In the genomic region with DNA sequence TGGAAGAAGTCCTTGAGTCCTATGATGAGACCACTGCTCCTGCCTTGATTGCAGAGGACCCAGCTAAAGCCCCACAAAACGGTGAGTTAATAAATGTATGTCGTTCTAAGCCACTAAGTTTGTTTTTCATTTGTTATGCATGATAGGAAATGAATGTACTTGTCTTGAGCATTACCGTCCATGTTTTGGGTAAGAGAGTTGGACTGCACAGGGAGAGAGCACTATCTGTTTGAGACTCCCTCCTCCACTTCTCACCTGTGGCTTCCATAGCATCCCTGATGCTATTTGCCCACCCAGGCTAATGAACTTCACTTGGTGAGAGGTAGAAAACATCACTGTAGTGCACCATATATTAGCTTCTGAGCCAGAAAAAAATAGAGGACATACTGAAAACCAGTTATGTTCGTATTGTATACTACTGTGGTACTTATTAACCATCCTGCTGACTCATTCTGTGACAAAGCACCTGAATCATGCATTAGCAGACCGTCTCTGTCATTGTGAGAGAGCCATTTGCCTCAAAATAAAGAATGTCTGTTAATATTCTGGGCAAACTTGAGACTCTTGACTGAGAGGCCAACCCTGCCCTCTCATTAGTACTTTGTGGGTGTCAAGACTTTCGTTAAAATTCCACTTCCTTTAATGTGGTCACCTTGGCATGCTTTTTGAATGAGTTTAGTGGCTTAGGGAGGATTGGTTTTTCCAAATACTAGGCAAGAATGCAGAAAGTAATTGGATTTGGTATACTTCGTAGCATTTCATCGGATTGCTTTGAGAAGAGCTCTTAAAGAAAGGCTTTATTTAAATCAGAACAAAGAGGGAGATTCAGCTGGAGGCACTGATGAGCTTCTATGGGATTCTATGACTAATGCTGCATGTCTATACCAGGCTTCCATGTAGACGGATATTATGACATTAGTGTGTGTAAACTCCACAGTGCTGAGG, we compare ENCODE assay signal across 9 cellular contexts.
DNase-seq lines count a peak whose midpoint lies in the region; ATAC-seq lines count a peak whose summit lies in the region.
"Had no signal": no experiment of that assay in that cellular context is flagged by ENCODE, and none has a peak within 500 bp of the region (broad histone marks: within the 10 kb centered on the region; RNA-seq: fewer than 3 reads in every experiment).

No MANE protein-coding gene starts in this region.

- H3K27me3 Mint-ChIP-seq in activated T-cell treated with anti-CD3 and anti-CD28 coated beads, Interleukin-2, amount 50 U/mL, for 72 hours (ENCODE audit: low read depth) = peaks cover 44% of the 10 kb centered on the region
- peaks cover 21% of the 10 kb centered on the region for H3K27me3 Mint-ChIP-seq in stimulated activated naive CD8-positive, alpha-beta T cell treated with anti-CD3 and anti-CD28 coated beads, Interleukin-15, amount 100 ng/mL, for 72 hours
- H3K27me3 Mint-ChIP-seq: B cell had no signal

- peak; percentile 62 to 76 for ATAC-seq in activated T-cell treated with anti-CD3 and anti-CD28 coated beads, Interleukin-2, amount 50 U/mL, for 72 hours (replicated peaks in 1 of 2)
- ATAC-seq in HG02943 (IDR thresholded peaks at IDR 0.05; ENCODE audit: low read depth, unreplicated experiment) = peak; percentile 97
- ATAC-seq in stimulated activated naive CD8-positive, alpha-beta T cell treated with anti-CD3 and anti-CD28 coated beads, Interleukin-15, amount 100 ng/mL, for 72 hours = peak; percentile 89

- no peaks in the 10 kb centered on the region for H3K36me3 Mint-ChIP-seq in activated T-cell treated with anti-CD3 and anti-CD28 coated beads, Interleukin-2, amount 50 U/mL, for 72 hours (ENCODE audit: insufficient read depth in 2 of 2)

- H3K4me1 Mint-ChIP-seq in activated T-cell treated with anti-CD3 and anti-CD28 coated beads, Interleukin-2, amount 50 U/mL, for 72 hours (ENCODE audit: low read depth) = peaks cover 10% of the 10 kb centered on the region
- peaks cover 17% of the 10 kb centered on the region for H3K4me1 Mint-ChIP-seq in stimulated activated naive CD8-positive, alpha-beta T cell treated with anti-CD3 and anti-CD28 coated beads, Interleukin-15, amount 100 ng/mL, for 72 hours

- no peaks in the 10 kb centered on the region for H3K9me3 Mint-ChIP-seq in activated T-cell treated with anti-CD3 and anti-CD28 coated beads, Interleukin-2, amount 50 U/mL, for 72 hours
- H3K9me3 Mint-ChIP-seq in stimulated activated naive CD8-positive, alpha-beta T cell treated with anti-CD3 and anti-CD28 coated beads, Interleukin-15, amount 100 ng/mL, for 72 hours = no peaks in the 10 kb centered on the region

- DNase-seq in activated T-cell treated with anti-CD3 and anti-CD28 coated beads, Interleukin-2, amount 50 U/mL, for 72 hours = peak in 1 of 2 donors; percentile 5
- no peak for DNase-seq in activated T-cell treated with anti-CD3 and anti-CD28 coated beads, Interleukin-2, amount 50 U/mL, for 48 hours
- DNase-seq in SK-MEL-5 (ENCODE audit: low read depth, low spot score) = peak; percentile 55
- DNase-seq in stimulated activated naive CD8-positive, alpha-beta T cell treated with anti-CD3 and anti-CD28 coated beads, Interleukin-15, amount 100 ng/mL, for 72 hours = peak in 1 of 2 donors; percentile 10
- DNase-seq in NCI-H345 (lab: John Stamatoyannopoulos, UW) = no peak
- no peak for DNase-seq in KG1 (lab: John Stamatoyannopoulos, UW)
- no peak for DNase-seq in anterior cingulate cortex (lab: John Stamatoyannopoulos, UW)

- no peak overlapping the region for H3K4me3 Mint-ChIP-seq in activated T-cell treated with anti-CD3 and anti-CD28 coated beads, Interleukin-2, amount 50 U/mL, for 72 hours
- H3K4me3 Mint-ChIP-seq in stimulated activated naive CD8-positive, alpha-beta T cell treated with anti-CD3 and anti-CD28 coated beads, Interleukin-15, amount 100 ng/mL, for 72 hours = no peak overlapping the region
- H3K4me3 Mint-ChIP-seq: B cell had no signal

- no peak overlapping the region for H3K27ac Mint-ChIP-seq in activated T-cell treated with anti-CD3 and anti-CD28 coated beads, Interleukin-2, amount 50 U/mL, for 72 hours
- no peak overlapping the region for H3K27ac Mint-ChIP-seq in stimulated activated naive CD8-positive, alpha-beta T cell treated with anti-CD3 and anti-CD28 coated beads, Interleukin-15, amount 100 ng/mL, for 72 hours
- H3K27ac Mint-ChIP-seq: B cell had no signal

- in situ Hi-C loops in SK-MEL-5 (cut with HindIII; ENCODE audit: low pct_unique_long_range_greater_than_20kb, low sequenced_read_pairs) = no loop called here
